8 cellular contexts compared by ENCODE assay signal in genomic region chr20:35954200-35954906, GRCh38. TPM values are rescaled to one million over a fixed set of nuclear protein-coding genes. Genes with fewer than 3 reads are reported as not detected.
DNase-seq lines count a peak whose midpoint lies in the region; ATAC-seq, FAIRE-seq and TF ChIP-seq lines count a peak whose summit lies in the region.

TSS of gene SCAND1 (minus strand) at chr20:35954502. CDS start at chr20:35954284, 218 bp downstream.

- H3K27ac ChIP-seq in Karpas-422 (ENCODE audit: low read length) = peak within 1 kb of the TSS; percentile 95
- peak within 1 kb of the TSS; percentile 90 to 99 (median 97) for H3K27ac ChIP-seq in esophagus muscularis mucosa (replicated peaks in 1 of 4)

- peaks cover 3% of the 10 kb centered on the region; the same call in 1 of the 2 replicates for H4K20me1 ChIP-seq in Karpas-422 (ENCODE audit: insufficient read depth, low read depth, low read length)

- TF ChIP-seq CTCF in esophagus muscularis mucosa (IDR thresholded peaks at IDR 0.05) = peak; percentile 94 to 97 (median 95)

- peak; percentile 87 for ATAC-seq in GM21825 (IDR thresholded peaks at IDR 0.05; ENCODE audit: unreplicated experiment)
- ATAC-seq in activated T-cell treated with anti-CD3 and anti-CD28 coated beads, Interleukin-2, amount 50 U/mL, for 72 hours (replicated peaks in 1 of 2) = peak; percentile 90 to 93

- H3K4me3 ChIP-seq in Karpas-422 (ENCODE audit: low read length) (peak within 1 kb of the TSS; percentile 77), esophagus muscularis mucosa (peak within 1 kb of the TSS; percentile 68 to 97 (median 88))

- DNase-seq in Daoy (ENCODE audit: low read depth) (peak; percentile 97), Karpas-422 (peak; percentile 99), RCC 7860 (ENCODE audit: low spot score) (peak; percentile 98), esophagus muscularis mucosa (ENCODE audit: extremely low spot score) (peak; percentile 97), myocyte (ENCODE audit: low read depth) (peak; percentile 97)
- peak; percentile 97 to 99 for DNase-seq in activated T-cell treated with anti-CD3 and anti-CD28 coated beads, Interleukin-2, amount 50 U/mL, for 72 hours
- peak; percentile 91 to 98 for DNase-seq in stimulated activated CD8-positive, alpha-beta memory T cell treated with anti-CD3 and anti-CD28 coated beads, Interleukin-7, amount 100 ng/mL, for 48 hours (ENCODE audit: extremely low read depth in 1 of 2, low read depth in 1 of 2)

- H3K4me3 Mint-ChIP-seq in activated T-cell treated with anti-CD3 and anti-CD28 coated beads, Interleukin-2, amount 50 U/mL, for 72 hours = peak within 1 kb of the TSS; percentile 100

- H3K9me3 ChIP-seq in Karpas-422 (ENCODE audit: low read length) (no peaks in the 10 kb centered on the region), esophagus muscularis mucosa (no peaks in the 10 kb centered on the region)

- peaks cover 15% of the 10 kb centered on the region for H3K4me1 Mint-ChIP-seq in activated T-cell treated with anti-CD3 and anti-CD28 coated beads, Interleukin-2, amount 50 U/mL, for 72 hours (ENCODE audit: low read depth)

- 1% methylated on average over 16 of the region's 76 CpGs for WGBS in esophagus muscularis mucosa

- H3K79me2 ChIP-seq in Karpas-422 (ENCODE audit: low read length) = peaks cover 22% of the 10 kb centered on the region

- H3K9me2 ChIP-seq in Karpas-422 (replicated peaks; ENCODE audit: insufficient read depth, low read length) = no peaks in the 10 kb centered on the region

- H2AFZ ChIP-seq in Karpas-422 (ENCODE audit: low read length) = peak within 1 kb of the TSS; percentile 93

- H3K36me3 ChIP-seq in Karpas-422 (ENCODE audit: insufficient read depth, low read length) (no peaks in the 10 kb centered on the region), esophagus muscularis mucosa (peaks cover 0 to 5% (median 0%) of the 10 kb centered on the region in 4 donors)

- no peak for TF ChIP-seq EP300 in esophagus muscularis mucosa (IDR thresholded peaks at IDR 0.05)

- H3K36me3 Mint-ChIP-seq in activated T-cell treated with anti-CD3 and anti-CD28 coated beads, Interleukin-2, amount 50 U/mL, for 72 hours (ENCODE audit: insufficient read depth in 2 of 2) = peaks cover 8 to 10% of the 10 kb centered on the region in 2 donors

- FAIRE-seq in RCC 7860 (lab: Jason Lieb, UNC) = peak; percentile 70

- peaks cover 1 to 2% of the 10 kb centered on the region in 2 donors for H3K9me3 Mint-ChIP-seq in activated T-cell treated with anti-CD3 and anti-CD28 coated beads, Interleukin-2, amount 50 U/mL, for 72 hours

- H3K27me3 ChIP-seq in Karpas-422 (ENCODE audit: low read length) = no peaks in the 10 kb centered on the region
- H3K27me3 ChIP-seq in esophagus muscularis mucosa = no peaks in the 10 kb centered on the region

- peak within 1 kb of the TSS; percentile 94 for H3K4me2 ChIP-seq in Karpas-422 (ENCODE audit: low read depth, low read length, poor library complexity, severe bottlenecking)

- peaks cover 19% of the 10 kb centered on the region for H3K4me1 ChIP-seq in Karpas-422 (ENCODE audit: low read length)
- peaks cover 23 to 30% (median 27%) of the 10 kb centered on the region in 4 donors for H3K4me1 ChIP-seq in esophagus muscularis mucosa

- peak within 1 kb of the TSS; percentile 99 for H3K27ac Mint-ChIP-seq in activated T-cell treated with anti-CD3 and anti-CD28 coated beads, Interleukin-2, amount 50 U/mL, for 72 hours

- intact Hi-C loops in esophagus muscularis mucosa (cut with DNase I) = no loop called here

- peak; percentile 53 for TF ChIP-seq POLR2A in esophagus muscularis mucosa (IDR thresholded peaks at IDR 0.05; ENCODE audit: low read depth)

- no peaks in the 10 kb centered on the region for H3K27me3 Mint-ChIP-seq in activated T-cell treated with anti-CD3 and anti-CD28 coated beads, Interleukin-2, amount 50 U/mL, for 72 hours (ENCODE audit: low read depth)

- H3K9ac ChIP-seq in Karpas-422 (ENCODE audit: low read length) = peak within 1 kb of the TSS; percentile 100

RNA-seq across cellular contexts. Expression of gene SCAND1, which starts in this region (rescaled TPM):
- 81.1 and 93.9 TPM in 2 replicates for total RNA-seq in Daoy (2014; rRNA removed; shearing (Covaris generic))
- total RNA-seq in Karpas-422 (2014; rRNA removed; shearing (Covaris generic); ENCODE audit: low replicate concordance) = 75.9 and 123 TPM in 2 replicates
- total RNA-seq in activated T-cell treated with anti-CD3 and anti-CD28 coated beads, Interleukin-2, amount 50 U/mL, for 72 hours = 10 to 100 TPM; 31.7 to 38.2 TPM
- 100 to 1,000 TPM in 2 of 4 donors, 10 to 100 TPM in 2; 79.7 to 138 (median 94.2) TPM for total RNA-seq in esophagus muscularis mucosa
- total RNA-seq in myocyte = 92.0 and 120 TPM in 2 replicates
- polyA plus RNA-seq in myocyte (2012) = 56.1 TPM

Comparison
In these comparisons a context has a peak if more than half of its experiments do, and no peak if none do; other contexts are left out.
1. Peak in every context shown above with its lines: DNase-seq, ATAC-seq, H3K4me3 ChIP-seq and H3K27ac ChIP-seq.